ENCODE assay signal across 34 cellular contexts in the genomic region with DNA sequence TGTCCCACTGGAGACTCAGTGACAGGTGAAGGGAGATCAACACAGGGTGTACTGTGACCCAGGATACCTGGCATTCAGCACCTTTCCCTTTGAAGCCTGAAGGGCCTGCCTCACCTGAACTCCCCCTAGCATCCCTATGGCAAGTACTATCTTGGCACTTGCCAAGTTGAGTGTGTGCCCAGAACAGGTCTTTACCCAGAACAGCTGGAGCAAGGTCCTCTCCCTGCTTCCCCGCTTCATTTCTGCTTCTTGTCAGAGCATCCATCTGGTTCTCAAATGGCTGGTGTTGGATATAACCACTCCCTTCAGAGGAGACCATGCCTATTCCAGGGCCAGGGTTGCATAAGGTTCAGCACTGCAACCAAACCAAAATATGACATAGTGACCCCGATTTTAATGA.
"Had no signal": no experiment of that assay in that cellular context is flagged by ENCODE, and none has a peak within 500 bp of the region (broad histone marks: within the 10 kb centered on the region; RNA-seq: fewer than 3 reads in every experiment).

No MANE protein-coding gene starts in this region.

- H3K36me3 ChIP-seq: ascending aorta had no signal

- H3K27ac ChIP-seq: ascending aorta, KMS-11, PC-9, RWPE1, VCaP had no signal

- H3K27me3 ChIP-seq: ascending aorta had no signal

- DNase-seq: activated B cell treated with CpG ODN at 0.5 μM for 24 hours; activated CD4-positive, alpha-beta memory T cell treated with anti-CD3 and anti-CD28 coated beads for 36 hours; activated CD4-positive, alpha-beta T cell treated with anti-CD3 and anti-CD28 coated beads for 4 hours; activated CD4-positive, alpha-beta T cell treated with anti-CD3 and anti-CD28 coated beads, Interleukin-2, amount 50 U/mL, for 1 hour; activated CD4-positive, CD25-positive, alpha-beta regulatory T cell treated with anti-CD3 and anti-CD28 coated beads, Interleukin-2, amount 50 U/mL, for 72 hours; activated CD8-positive, alpha-beta memory T cell treated with anti-CD3 and anti-CD28 coated beads, Interleukin-2, amount 50 U/mL, for 4 hours; activated effector memory CD4-positive, alpha-beta T cell treated with Interleukin-2 at 50 U/mL for 16 hours; activated naive CD4-positive, alpha-beta T cell; activated naive CD4-positive, alpha-beta T cell treated with anti-CD3 and anti-CD28 coated beads, Interleukin-2, amount 50 U/mL, for 16 hours; activated naive CD8-positive, alpha-beta T cell treated with anti-CD3 and anti-CD28 coated beads, Interleukin-2, amount 10 ng/mL, durations not matched to agents 7 days and 5 days; activated T-cell treated with anti-CD3 and anti-CD28 coated beads for 4 hours; activated T-cell treated with anti-CD3 and anti-CD28 coated beads, Interleukin-2, amount 50 U/mL, for 48 hours; amygdala; caudate nucleus; cerebellar nuclear complex; NCI-H1092 treated with DMSO at 0.1 percent for 48 hours; NCI-H1417; NCI-H146; NCI-H1930; NCI-H2081 treated with DMSO at 0.1 percent for 48 hours; NCI-H226; NCI-H446 treated with DMSO at 0.1 percent for 48 hours; NCI-H524; NCI-H69; PC-9; SIG-M5; SW 1271; T-helper 1 cell; T-helper 2 cell; T-helper 9 cell had no signal

- H3K9me3 ChIP-seq: ascending aorta had no signal

- H3K4me3 ChIP-seq: ascending aorta, PC-9 had no signal
